Comparison of ENCODE assay signal across 25 cellular contexts in the genomic region with DNA sequence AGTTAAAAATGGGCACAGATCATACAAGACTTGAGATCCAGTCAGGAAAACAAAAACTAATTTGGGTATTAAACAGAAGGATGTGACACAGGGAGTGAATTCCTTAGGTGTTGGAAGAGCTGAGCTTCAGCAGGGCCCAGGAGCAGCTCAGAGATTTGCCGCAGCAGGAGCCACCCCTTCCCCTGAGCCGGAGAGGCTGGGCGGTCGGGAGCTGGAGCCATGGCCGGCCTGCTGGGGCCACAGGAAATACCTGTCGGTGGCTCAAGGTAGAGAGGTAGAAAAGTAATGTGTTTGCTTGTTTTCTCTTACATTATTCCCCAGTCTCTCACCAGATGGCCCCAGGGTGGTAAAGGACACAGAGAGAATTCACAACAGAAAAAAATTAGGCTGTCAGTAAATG. TPM values are rescaled to one million over a fixed set of nuclear protein-coding genes. Genes with fewer than 3 reads are reported as not detected.
DNase-seq lines count a peak whose midpoint lies in the region; ATAC-seq and TF ChIP-seq lines count a peak whose summit lies in the region.
"Had no signal": no experiment of that assay in that cellular context is flagged by ENCODE, and none has a peak within 500 bp of the region (broad histone marks: within the 10 kb centered on the region; RNA-seq: fewer than 3 reads in every experiment).

No MANE protein-coding gene starts in this region.

- TF ChIP-seq CTCF in WTC11 (IDR thresholded peaks at IDR 0.05) (no peak), osteoblast (IDR thresholded peaks at IDR 0.05; ENCODE audit: extremely low read depth, low read depth, low read length) (no peak), smooth muscle cell (IDR thresholded peaks at IDR 0.05; ENCODE audit: borderline replicate concordance, insufficient read depth, poor library complexity, severe bottlenecking) (no peak)

- H3K27ac ChIP-seq in osteoblast (ENCODE audit: low read depth, low read length): no peak overlapping the region
- no peak overlapping the region for H3K27ac ChIP-seq in smooth muscle cell (ENCODE audit: low read depth)
- H3K27ac ChIP-seq: A549; BLaER1 treated with 17β-estradiol and CSF1 and Interleukin-3, amounts not matched to agents 10 nM and 100 nM had no signal

- H3K9ac ChIP-seq in smooth muscle cell (ENCODE audit: low read depth): no peak overlapping the region
- H3K9ac ChIP-seq: BLaER1 treated with 17β-estradiol and CSF1 and Interleukin-3, amounts not matched to agents 10 nM and 100 nM had no signal

- peaks cover 4% of the 10 kb centered on the region for H3K4me1 Mint-ChIP-seq in WTC11

- H3K4me2 ChIP-seq in osteoblast (ENCODE audit: insufficient read depth, low read length) (no peak overlapping the region), smooth muscle cell (no peak overlapping the region)
- H3K4me2 ChIP-seq: A549; BLaER1 treated with 17β-estradiol and CSF1 and Interleukin-3, amounts not matched to agents 10 nM and 100 nM had no signal

- CTCF ChIA-PET in WTC11 (lab: Charles Lee): interaction anchor here (1.1 to 1.6 kb wide), 3 partner anchors 14 to 69 kb away, joined by 3 to 6 read pairs (median 3); no protein-coding TSS in a partner anchor

- no peak overlapping the region for H3K4me3 Mint-ChIP-seq in WTC11
- H3K4me3 Mint-ChIP-seq: CD14-positive monocyte; CD4-positive, alpha-beta T cell; CD8-positive, alpha-beta memory T cell; HFFc6 had no signal

- H2AFZ ChIP-seq in osteoblast (ENCODE audit: low read length): no peak overlapping the region
- no peak overlapping the region for H2AFZ ChIP-seq in smooth muscle cell (ENCODE audit: low read depth)

- H4K20me1 ChIP-seq in osteoblast (ENCODE audit: insufficient read depth, low read length) (no peaks in the 10 kb centered on the region), smooth muscle cell (ENCODE audit: low read depth) (no peaks in the 10 kb centered on the region)
- H4K20me1 ChIP-seq: BLaER1 treated with 17β-estradiol and CSF1 and Interleukin-3, amounts not matched to agents 10 nM and 100 nM had no signal

- H3K4me1 ChIP-seq in osteoblast (ENCODE audit: insufficient read depth, low read length) (no peaks in the 10 kb centered on the region), smooth muscle cell (ENCODE audit: low read depth) (no peaks in the 10 kb centered on the region)
- H3K4me1 ChIP-seq: A549, BE2C, HAP-1 had no signal

- H3K79me2 ChIP-seq in osteoblast (ENCODE audit: insufficient read depth, low read length) (no peaks in the 10 kb centered on the region), smooth muscle cell (ENCODE audit: low read depth) (no peaks in the 10 kb centered on the region)

- peak overlapping the region; percentile 32; the same call in 1 of the 2 replicates for H3K27ac Mint-ChIP-seq in WTC11
- H3K27ac Mint-ChIP-seq: CD14-positive monocyte; CD4-positive, alpha-beta T cell; CD8-positive, alpha-beta memory T cell; HFFc6 had no signal

- H3K4me3 ChIP-seq in osteoblast (ENCODE audit: insufficient read depth, low read length) (no peak overlapping the region), smooth muscle cell (no peak overlapping the region)
- H3K4me3 ChIP-seq: A549; BLaER1 treated with 17β-estradiol and CSF1 and Interleukin-3, amounts not matched to agents 10 nM and 100 nM; HAP-1 had no signal

- POLR2A ChIA-PET in WTC11 (lab: Charles Lee): no interaction called here

- H3K36me3 ChIP-seq in osteoblast (ENCODE audit: insufficient read depth, low read length): peaks cover 5% of the 10 kb centered on the region
- H3K36me3 ChIP-seq in smooth muscle cell (ENCODE audit: low read depth): peaks cover 3% of the 10 kb centered on the region

- no peaks in the 10 kb centered on the region for H3K9me3 ChIP-seq in osteoblast (ENCODE audit: low read depth, low read length)
- no peaks in the 10 kb centered on the region for H3K9me3 ChIP-seq in smooth muscle cell (replicated peaks; ENCODE audit: low read depth)
- H3K9me3 ChIP-seq: A549, BE2C, HAP-1 had no signal

- H3K27me3 Mint-ChIP-seq in WTC11 (ENCODE audit: low read depth): no peaks in the 10 kb centered on the region; the same call in 1 of the 2 replicates
- H3K27me3 Mint-ChIP-seq: CD4-positive, alpha-beta T cell; CD8-positive, alpha-beta memory T cell had no signal

- no peaks in the 10 kb centered on the region for H3F3A ChIP-seq in smooth muscle cell (ENCODE audit: low read depth)

- H3K27me3 ChIP-seq in osteoblast (ENCODE audit: insufficient read depth, low read length) (no peaks in the 10 kb centered on the region), smooth muscle cell (ENCODE audit: low read depth) (no peaks in the 10 kb centered on the region)
- H3K27me3 ChIP-seq: BE2C; BLaER1 treated with 17β-estradiol and CSF1 and Interleukin-3, amounts not matched to agents 10 nM and 100 nM had no signal

- ATAC-seq in WTC11: peak; percentile 39; the same call in 1 of the 2 replicates
- ATAC-seq: A549 had no signal

- WGBS in smooth muscle cell (ENCODE audit: low lambda C conversion rate): 70% methylated on average over 6 of the region's 6 CpGs

- peaks cover 11% of the 10 kb centered on the region for H3K9me3 Mint-ChIP-seq in WTC11
- H3K9me3 Mint-ChIP-seq: CD4-positive, alpha-beta T cell; CD8-positive, alpha-beta memory T cell; HFFc6 had no signal

- DNase-seq in ELF-1 (ENCODE audit: low read depth, low spot score) (peak; percentile 15), WTC11 (ENCODE audit: low spot score) (no peak), iPS-NIHi11 (ENCODE audit: low spot score) (peak; percentile 32), osteoblast (ENCODE audit: insufficient read length, low spot score, missing footprints) (peak; percentile 37), smooth muscle cell (lab: John Stamatoyannopoulos, UW; ENCODE audit: unreplicated experiment) (no peak), DMS153 treated with DMSO at 0.1 percent for 48 hours (lab: John Stamatoyannopoulos, UW; ENCODE audit: unreplicated experiment) (no peak), COLO668 (lab: John Stamatoyannopoulos, UW; ENCODE audit: unreplicated experiment) (no peak)
- DNase-seq: 8988T; ACHN; AML-193; BE2C; Calu3; CD4-positive, alpha-beta T cell; CD8-positive, alpha-beta memory T cell; COR-L47; DMS153; DMS79; EL; GF-D8; GOT3; HFFc6 had no signal

- peaks cover 42% of the 10 kb centered on the region for H3K36me3 Mint-ChIP-seq in WTC11

TF ChIP-seq in WTC11, 78 proteins besides CTCF, POLR2A, EP300 and RAD21:
- TF ChIP-seq ZNF317 (CRISPR knock-in tag; IDR thresholded peaks at IDR 0.05; ENCODE audit: borderline replicate concordance, low read depth) (no peak), SP1 (CRISPR knock-in tag; conservative IDR thresholded peaks at IDR 0.05) (no peak), NR1H2 (CRISPR knock-in tag; IDR thresholded peaks at IDR 0.05) (no peak), RORB (CRISPR knock-in tag; IDR thresholded peaks at IDR 0.05) (no peak), CREM (CRISPR knock-in tag; IDR thresholded peaks at IDR 0.05) (no peak), SOX15 (CRISPR knock-in tag; IDR thresholded peaks at IDR 0.05) (no peak)
- TF ChIP-seq, protein P1, sequence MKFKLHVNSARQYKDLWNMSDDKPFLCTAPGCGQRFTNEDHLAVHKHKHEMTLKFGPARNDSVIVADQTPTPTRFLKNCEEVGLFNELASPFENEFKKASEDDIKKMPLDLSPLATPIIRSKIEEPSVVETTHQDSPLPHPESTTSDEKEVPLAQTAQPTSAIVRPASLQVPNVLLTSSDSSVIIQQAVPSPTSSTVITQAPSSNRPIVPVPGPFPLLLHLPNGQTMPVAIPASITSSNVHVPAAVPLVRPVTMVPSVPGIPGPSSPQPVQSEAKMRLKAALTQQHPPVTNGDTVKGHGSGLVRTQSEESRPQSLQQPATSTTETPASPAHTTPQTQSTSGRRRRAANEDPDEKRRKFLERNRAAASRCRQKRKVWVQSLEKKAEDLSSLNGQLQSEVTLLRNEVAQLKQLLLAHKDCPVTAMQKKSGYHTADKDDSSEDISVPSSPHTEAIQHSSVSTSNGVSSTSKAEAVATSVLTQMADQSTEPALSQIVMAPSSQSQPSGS (CRISPR knock-in tag; IDR thresholded peaks at IDR 0.05; ENCODE audit: borderline replicate concordance, low read depth): no peak
TF ChIP-seq in WTC11: peak in this region for 0.

RNA-seq across cellular contexts. Expression of a gene that starts 52.2 kb away (rescaled TPM):
- 23.4 to 31.1 TPM (median 24.7 TPM) in 3 replicates for total RNA-seq in WTC11 (2021)
- 5.9 and 8.0 TPM in 2 replicates for total RNA-seq in osteoblast
- total RNA-seq in smooth muscle cell: 10.3 and 11.0 TPM in 2 replicates
- polyA plus RNA-seq in smooth muscle cell: 29.2 and 50.0 TPM in 2 replicates

Comparison
In these comparisons a context has a peak if more than half of its experiments do, and no peak if none do; other contexts are left out.
1. DNase-seq: peak in ELF-1 (single experiment), iPS-NIHi11 (single experiment) and osteoblast (single experiment); none in WTC11 (single experiment), smooth muscle cell (single experiment), DMS153 treated with DMSO at 0.1 percent for 48 hours (single experiment) and COLO668 (single experiment).